In the genomic region with DNA sequence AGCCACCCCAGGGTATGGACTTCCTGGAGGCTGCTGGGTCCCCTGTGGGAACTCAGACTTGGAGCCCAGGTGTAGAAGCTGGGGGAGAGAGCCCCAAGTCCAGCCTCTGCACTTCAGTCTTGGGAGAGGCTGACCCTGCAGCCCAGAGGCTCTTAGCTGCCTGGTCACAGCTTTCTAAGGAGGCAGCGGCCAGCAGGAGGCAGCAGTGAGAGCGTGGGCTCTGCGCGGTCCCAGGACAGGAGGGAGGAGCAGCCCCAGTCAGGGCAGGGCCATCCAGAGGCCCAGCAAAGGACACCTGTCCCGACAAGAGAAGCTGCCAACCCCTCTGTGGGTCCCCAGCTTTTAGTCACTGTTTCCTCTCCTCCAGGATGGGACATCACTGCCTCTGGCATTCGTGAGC, we compare ENCODE assay signal across 9 cellular contexts. TPM values are rescaled to one million over a fixed set of nuclear protein-coding genes. Genes with fewer than 3 reads are reported as not detected.
DNase-seq lines count a peak whose midpoint lies in the region; ATAC-seq, FAIRE-seq and TF ChIP-seq lines count a peak whose summit lies in the region.
"Had no signal": no experiment of that assay in that cellular context is flagged by ENCODE, and none has a peak within 500 bp of the region (broad histone marks: within the 10 kb centered on the region; RNA-seq: fewer than 3 reads in every experiment).

No MANE protein-coding gene starts in this region.

- H3K9me3 Mint-ChIP-seq in neural progenitor cell = peaks cover 11% of the 10 kb centered on the region

- no peak overlapping the region for H3K4me3 ChIP-seq in GM12864 (ENCODE audit: low read depth, low read length)
- H3K4me3 ChIP-seq in PC-3 (ENCODE audit: low read length) = no peak overlapping the region
- no peak overlapping the region for H3K4me3 ChIP-seq in H1 (ENCODE audit: extremely low read depth in 1 of 4, insufficient read depth in 2 of 4, low read depth in 3 of 4, low read length in 4 of 4)
- no peak overlapping the region for H3K4me3 ChIP-seq in neural progenitor cell

- TF ChIP-seq EP300 in H1 (IDR thresholded peaks at IDR 0.05; ENCODE audit: borderline replicate concordance in 1 of 2, low read depth in 2 of 2, low read length in 2 of 2) = no peak

- no peak overlapping the region for H3K4me2 ChIP-seq in PC-3 (ENCODE audit: low read length)
- H3K4me2 ChIP-seq in H1 (ENCODE audit: insufficient read depth in 1 of 2, low read depth in 2 of 2, low read length in 2 of 2) = no peak overlapping the region
- H3K4me2 ChIP-seq in neural progenitor cell = no peak overlapping the region

- no peaks in the 10 kb centered on the region for H3K36me3 Mint-ChIP-seq in neural progenitor cell

- no peaks in the 10 kb centered on the region for H3K23me2 ChIP-seq in H1 (ENCODE audit: low read depth, low read length)

- no peaks in the 10 kb centered on the region for H3K79me2 ChIP-seq in PC-3 (ENCODE audit: low read length)
- no peaks in the 10 kb centered on the region for H3K79me2 ChIP-seq in H1 (ENCODE audit: control insufficient read depth in 1 of 2, insufficient read depth in 2 of 2, low read length in 2 of 2)
- H3K79me2 ChIP-seq in neural progenitor cell (ENCODE audit: low read depth) = no peaks in the 10 kb centered on the region

- 0 out of 2 replicates have a peak overlapping the region, but pooled peaks have one; percentile 7 for H4K8ac ChIP-seq in H1 (ENCODE audit: extremely low read depth, insufficient read depth, low read length)

- H2BK15ac ChIP-seq in H1 (ENCODE audit: low read length) = no peak overlapping the region

- H2AK5ac ChIP-seq in H1 (ENCODE audit: low read depth, low read length) = no peak overlapping the region

- H2AFZ ChIP-seq in PC-3 (ENCODE audit: low read length) (no peak overlapping the region), H1 (ENCODE audit: low read length) (peak overlapping the region; percentile 93), neural progenitor cell (replicated peaks) (no peak overlapping the region)

- no peak overlapping the region for H3K56ac ChIP-seq in H1 (replicated peaks; ENCODE audit: insufficient read length, low read depth, low read length)

- WGBS in H1 (ENCODE audit: extremely low coverage in 1 of 2, insufficient coverage in 1 of 2, insufficient read length in 1 of 2, insufficient replicate concordance in 2 of 2, low coverage in 1 of 2, low lambda C conversion rate in 2 of 2, missing lambda C conversion rate in 1 of 2), 2 experiments = 37% methylated on average over 4 of the region's 6 CpGs; no CpG with 5 or more reads in 1 of the 2 experiments

- TF ChIP-seq POLR2A in H1 (IDR thresholded peaks at IDR 0.05; ENCODE audit: control extremely low read depth in 1 of 2, low read depth in 2 of 2, low read length in 2 of 2) = no peak

- H3K27ac Mint-ChIP-seq in neural progenitor cell = no peak overlapping the region

- H3K18ac ChIP-seq in H1 (ENCODE audit: extremely low read depth, low read length) = 0 out of 2 replicates have a peak overlapping the region, but pooled peaks have one; percentile 62

- H3K4ac ChIP-seq in H1 (replicated peaks; ENCODE audit: insufficient read length, low read depth, low read length) = no peak overlapping the region

- ATAC-seq in PC-3 (peak; percentile 56), GM18511 (IDR thresholded peaks at IDR 0.05; ENCODE audit: unreplicated experiment) (no peak), GM18861 (IDR thresholded peaks at IDR 0.05; ENCODE audit: unreplicated experiment) (no peak)

- H3K23ac ChIP-seq in H1 (ENCODE audit: insufficient read length) = no peak overlapping the region

- H3K27me3 ChIP-seq in PC-3 (ENCODE audit: low read length) (peaks cover 35% of the 10 kb centered on the region), H1 (replicated peaks in 1 of 4; ENCODE audit: control insufficient read depth in 3 of 4, extremely low read depth in 1 of 4, insufficient read depth in 3 of 4, low read length in 3 of 4) (no peaks in the 10 kb centered on the region), neural progenitor cell (no peaks in the 10 kb centered on the region)

- H3F3A ChIP-seq in PC-3 (ENCODE audit: low read length, unreplicated experiment) = no peaks in the 10 kb centered on the region
- no peaks in the 10 kb centered on the region for H3F3A ChIP-seq in neural progenitor cell (ENCODE audit: low read depth)

- H3K9me3 ChIP-seq in PC-3 (ENCODE audit: low read length) (no peaks in the 10 kb centered on the region), H1 (ENCODE audit: insufficient read depth in 2 of 2, low read depth in 1 of 2, low read length in 1 of 2) (peaks cover 5 to 16% of the 10 kb centered on the region in 2 experiments; a peak in 3 of 4 replicates), neural progenitor cell (ENCODE audit: low read depth) (no peaks in the 10 kb centered on the region)

- H3K4me3 Mint-ChIP-seq in neural progenitor cell = no peak overlapping the region

- H3K4me1 ChIP-seq in PC-3 (ENCODE audit: insufficient read depth, low read length) = no peaks in the 10 kb centered on the region
- no peaks in the 10 kb centered on the region; a peak in 1 of 7 replicates for H3K4me1 ChIP-seq in H1 (replicated peaks in 1 of 4; ENCODE audit: control insufficient read depth in 3 of 4, insufficient read depth in 4 of 4, low read length in 3 of 4)
- H3K4me1 ChIP-seq in neural progenitor cell = no peaks in the 10 kb centered on the region

- H2BK20ac ChIP-seq in H1 (ENCODE audit: low read length) = no peak overlapping the region

- no peaks in the 10 kb centered on the region for H4K20me1 ChIP-seq in PC-3 (ENCODE audit: low read length)
- no peaks in the 10 kb centered on the region for H4K20me1 ChIP-seq in H1 (replicated peaks in 1 of 2; ENCODE audit: control insufficient read depth in 1 of 2, insufficient read depth in 2 of 2, low read length in 2 of 2)
- no peaks in the 10 kb centered on the region for H4K20me1 ChIP-seq in neural progenitor cell (ENCODE audit: low read depth)

- FAIRE-seq in H1 (lab: Jason Lieb, UNC) = no peak

- TF ChIP-seq RAD21 in H1 (IDR thresholded peaks at IDR 0.05 in 1 of 2, conservative IDR thresholded peaks at IDR 0.05 in 1 of 2; ENCODE audit: low read depth in 2 of 2, low read length in 2 of 2) = peak; percentile 55 to 71

- H2BK120ac ChIP-seq in H1 (replicated peaks; ENCODE audit: low read depth, low read length) = no peak overlapping the region

- H4K91ac ChIP-seq in H1 (replicated peaks; ENCODE audit: insufficient read length, low read length) = no peak overlapping the region

- H3K36me3 ChIP-seq in PC-3 (ENCODE audit: low read depth, low read length) (no peaks in the 10 kb centered on the region), H1 (ENCODE audit: control insufficient read depth in 2 of 4, insufficient read depth in 4 of 4, low read length in 3 of 4) (no peaks in the 10 kb centered on the region), neural progenitor cell (no peaks in the 10 kb centered on the region)

- H2BK12ac ChIP-seq in H1 (ENCODE audit: low read depth, low read length) = no peak overlapping the region

- no peak overlapping the region for H3K14ac ChIP-seq in H1 (ENCODE audit: insufficient read length)

- TF ChIP-seq CTCF in GM12864 (IDR thresholded peaks at IDR 0.05; ENCODE audit: low read depth, low read length, missing control alignments) = peak; percentile 68
- peak; percentile 57 for TF ChIP-seq CTCF in PC-3 (conservative IDR thresholded peaks at IDR 0.05; ENCODE audit: low read depth, low read length)
- TF ChIP-seq CTCF in H1 (IDR thresholded peaks at IDR 0.05; ENCODE audit: control extremely low read depth in 1 of 3, insufficient read depth in 1 of 3, low read depth in 1 of 3, low read length in 3 of 3) = peak; percentile 88 to 92 (median 88)
- peak; percentile 59 for TF ChIP-seq CTCF in neural progenitor cell (IDR thresholded peaks at IDR 0.05)

- CTCF ChIA-PET in PC-3 (lab: Charles Lee) (no interaction called here), H1 (lab: Charles Lee; ENCODE audit: partially characterized antibody) (interaction anchor here (0.7 to 6.2 kb wide), 38 partner anchors 10 to 411 kb away, joined by 3 to 51 read pairs (median 5); partner anchors contain the start of genes TREM1, TREM2, TREML2 and TREML4)

- no peaks in the 10 kb centered on the region for H3K9me2 ChIP-seq in PC-3 (replicated peaks; ENCODE audit: low read length)

- H3K9ac ChIP-seq in PC-3 (ENCODE audit: low read length) = no peak overlapping the region
- H3K9ac ChIP-seq in H1 (replicated peaks in 1 of 4; ENCODE audit: extremely low read depth in 1 of 4, low read depth in 3 of 4, low read length in 3 of 4) = no peak overlapping the region
- no peak overlapping the region for H3K9ac ChIP-seq in neural progenitor cell

- no TSS peak for BruUV-seq in PC-3 (replicated peaks; lab: Mats Ljungman, UMichigan)

- H3K27ac ChIP-seq in PC-3 (ENCODE audit: low read length) = no peak overlapping the region
- no peak overlapping the region for H3K27ac ChIP-seq in H1 (ENCODE audit: low read depth, low read length)
- no peak overlapping the region for H3K27ac ChIP-seq in neural progenitor cell

- POLR2A ChIA-PET in PC-3 (lab: Charles Lee; ENCODE audit: unreplicated experiment) = no interaction called here
- POLR2A ChIA-PET in H1 (lab: Charles Lee; ENCODE audit: partially characterized antibody) = interaction anchor here (1.2 kb wide), 1 partner anchor 38 kb away, joined by 3 read pairs; no protein-coding TSS in a partner anchor

- H3K4me1 Mint-ChIP-seq in neural progenitor cell = peaks cover 7% of the 10 kb centered on the region

- no peak overlapping the region for H2BK5ac ChIP-seq in H1 (ENCODE audit: low read depth, low read length)

- intact Hi-C loops in PC-3 (cut with micrococcal nuclease) = no loop called here

- no peaks in the 10 kb centered on the region for H3K79me1 ChIP-seq in H1 (ENCODE audit: low read depth, low read length)

- no peak overlapping the region for H4K5ac ChIP-seq in H1 (ENCODE audit: insufficient read length, low read depth, low read length)

- H3K27me3 Mint-ChIP-seq in neural progenitor cell (ENCODE audit: insufficient read depth, low read depth) = peaks cover 13% of the 10 kb centered on the region

- DNase-seq in GM12864 (ENCODE audit: low read depth) = no peak
- peak; percentile 44 for DNase-seq in PC-3
- peak in 1 of 2 experiments; percentile 87 for DNase-seq in H1 (ENCODE audit: low read depth in 1 of 2, low spot score in 2 of 2)
- peak; percentile 63 for DNase-seq in neural progenitor cell (ENCODE audit: low spot score)
- no peak for DNase-seq in NCI-H82 (lab: John Stamatoyannopoulos, UW)
- no peak for DNase-seq in GOT3 (lab: John Stamatoyannopoulos, UW)

RNA-seq across cellular contexts. Expression of gene TREML2, which starts 9.4 kb away (rescaled TPM):
- not detected in 2 replicates for total RNA-seq in PC-3 (2014; rRNA removed)
- 0.09 and 0.11 TPM in 2 replicates for total RNA-seq in H1 (2021; fragmentation: NEBNext Ultra II Directional; extraction: Animal tissue kit (Norgen Biotek cat#: 25700))
- polyA plus RNA-seq in H1 (2011; rRNA removed) = 0.18 and 0.22 TPM in 2 replicates
- 0.22 TPM for polyA plus RNA-seq in H1 (2011; cell fraction: cytosol; rRNA removed)
- polyA plus RNA-seq in H1 (2011; cell fraction: nucleus; rRNA removed) = 0.13 TPM
- 0.14 to 0.27 TPM (median 0.15 TPM) in 3 of 4 replicates, not detected in the other for polyA plus RNA-seq in H1 (2012, experiment 1 of 2)
- 0.04 TPM for polyA plus RNA-seq in H1 (2012, experiment 2 of 2)
- 0.20 TPM for polyA plus RNA-seq in H1 (2013, experiment 1 of 2)
- polyA plus RNA-seq in H1 (2013, experiment 2 of 2) = 0.22 TPM
- 0.32 and 0.61 TPM in 2 replicates for polyA minus RNA-seq in H1 (2011; rRNA and poly(A)+ RNA removed)
- not detected for polyA minus RNA-seq in H1 (2011; cell fraction: cytosol; rRNA and poly(A)+ RNA removed)
- polyA minus RNA-seq in H1 (2011; cell fraction: nucleus; rRNA and poly(A)+ RNA removed) = not detected
- not detected in 2 replicates for total RNA-seq in neural progenitor cell (ENCODE audit: low replicate concordance)
- total RNA-seq: M059J had no signal

RNA-seq across cellular contexts. Expression of gene TREM2, which starts 28.7 kb away (rescaled TPM):
- total RNA-seq in PC-3 (2014; rRNA removed) (not detected in 2 replicates), neural progenitor cell (ENCODE audit: low replicate concordance) (not detected in 2 replicates)
- total RNA-seq in H1 (2021; fragmentation: NEBNext Ultra II Directional; extraction: Animal tissue kit (Norgen Biotek cat#: 25700)) = not detected in 2 replicates
- polyA plus RNA-seq in H1 (2011; rRNA removed) = 0.20 and 0.24 TPM in 2 replicates
- polyA plus RNA-seq in H1 (2011; cell fraction: cytosol; rRNA removed) = 0.13 TPM
- 0.14 TPM for polyA plus RNA-seq in H1 (2011; cell fraction: nucleus; rRNA removed)
- 0.23 TPM in 1 of 4 replicates, not detected in the others for polyA plus RNA-seq in H1 (2012, experiment 1 of 2)
- not detected for polyA plus RNA-seq in H1 (2012, experiment 2 of 2)
- polyA plus RNA-seq in H1 (2013, experiment 1 of 2) = not detected
- 0.13 TPM for polyA plus RNA-seq in H1 (2013, experiment 2 of 2)
- not detected in 2 replicates for polyA minus RNA-seq in H1 (2011; rRNA and poly(A)+ RNA removed)
- polyA minus RNA-seq in H1 (2011; cell fraction: cytosol; rRNA and poly(A)+ RNA removed) = not detected
- polyA minus RNA-seq in H1 (2011; cell fraction: nucleus; rRNA and poly(A)+ RNA removed) = not detected
- total RNA-seq: M059J had no signal

RNA-seq across cellular contexts. Expression of gene TREML4, which starts 36.6 kb away (rescaled TPM):
- total RNA-seq in PC-3 (2014; rRNA removed) (not detected in 2 replicates), neural progenitor cell (ENCODE audit: low replicate concordance) (not detected in 2 replicates)
- total RNA-seq in H1 (2021; fragmentation: NEBNext Ultra II Directional; extraction: Animal tissue kit (Norgen Biotek cat#: 25700)) = not detected in 2 replicates
- polyA plus RNA-seq in H1 (2011; rRNA removed) = not detected in 2 replicates
- not detected for polyA plus RNA-seq in H1 (2011; cell fraction: cytosol; rRNA removed)
- not detected for polyA plus RNA-seq in H1 (2011; cell fraction: nucleus; rRNA removed)
- not detected in 4 replicates for polyA plus RNA-seq in H1 (2012, experiment 1 of 2)
- not detected for polyA plus RNA-seq in H1 (2012, experiment 2 of 2)
- not detected for polyA plus RNA-seq in H1 (2013, experiment 1 of 2)
- not detected for polyA plus RNA-seq in H1 (2013, experiment 2 of 2)
- polyA minus RNA-seq in H1 (2011; rRNA and poly(A)+ RNA removed) = not detected in 2 replicates
- polyA minus RNA-seq in H1 (2011; cell fraction: cytosol; rRNA and poly(A)+ RNA removed) = not detected
- polyA minus RNA-seq in H1 (2011; cell fraction: nucleus; rRNA and poly(A)+ RNA removed) = not detected
- total RNA-seq: M059J had no signal

RNA-seq across cellular contexts. Expression of gene TREML1, which starts 37.4 kb away (rescaled TPM):
- total RNA-seq in PC-3 (2014; rRNA removed) = not detected in 2 replicates
- total RNA-seq in H1 (2021; fragmentation: NEBNext Ultra II Directional; extraction: Animal tissue kit (Norgen Biotek cat#: 25700)) = not detected in 2 replicates
- polyA plus RNA-seq in H1 (2011; rRNA removed) = 0.08 and 0.30 TPM in 2 replicates
- 0.16 TPM for polyA plus RNA-seq in H1 (2011; cell fraction: cytosol; rRNA removed)
- not detected for polyA plus RNA-seq in H1 (2011; cell fraction: nucleus; rRNA removed)
- polyA plus RNA-seq in H1 (2012, experiment 1 of 2) = 0.16 TPM in 1 of 4 replicates, not detected in the others
- polyA plus RNA-seq in H1 (2012, experiment 2 of 2) = not detected
- polyA plus RNA-seq in H1 (2013, experiment 1 of 2) = not detected
- polyA plus RNA-seq in H1 (2013, experiment 2 of 2) = 0.31 TPM
- polyA minus RNA-seq in H1 (2011; rRNA and poly(A)+ RNA removed) = not detected in 2 replicates
- not detected for polyA minus RNA-seq in H1 (2011; cell fraction: cytosol; rRNA and poly(A)+ RNA removed)
- not detected for polyA minus RNA-seq in H1 (2011; cell fraction: nucleus; rRNA and poly(A)+ RNA removed)
- not detected in 2 replicates for total RNA-seq in neural progenitor cell (ENCODE audit: low replicate concordance)
- total RNA-seq: M059J had no signal

Comparison
In these comparisons a context has a peak if more than half of its experiments do, and no peak if none do; other contexts are left out.
1. DNase-seq: peak in PC-3 (single experiment) and neural progenitor cell (single experiment); none in GM12864 (single experiment), NCI-H82 (single experiment) and GOT3 (single experiment).
2. Peak in every context shown above with its lines, with median percentiles within 50 percentile points of each other: CTCF ChIP-seq.